In genomic region chr2:219245148-219245898, GRCh38 we compare ENCODE assay signal across 8 cellular contexts. TPM values are rescaled to one million over a fixed set of nuclear protein-coding genes. Genes with fewer than 3 reads are reported as not detected.
DNase-seq lines count a peak whose midpoint lies in the region; ATAC-seq and TF ChIP-seq lines count a peak whose summit lies in the region.

Gene GLB1L (minus strand): TSS chr2:219245444. CDS start chr2:219243573, 1,871 bp downstream.
Gene STK16 (plus strand): TSS chr2:219245479. CDS start chr2:219246000, 521 bp downstream.

- H3K9me3 ChIP-seq in DOHH2 (ENCODE audit: control insufficient read depth, insufficient read depth, low read length): no peaks in the 10 kb centered on the region

- ATAC-seq in GM21717 (IDR thresholded peaks at IDR 0.05; ENCODE audit: unreplicated experiment): peak; percentile 68
- ATAC-seq in stimulated activated naive CD8-positive, alpha-beta T cell treated with anti-CD3 and anti-CD28 coated beads, Interleukin-15, Interleukin-2, amounts not matched to agents 100 U/mL and 50 U/mL, for 24 hours: peak; percentile 60

- peak within 1 kb of the TSS; percentile 98 for H3K27ac Mint-ChIP-seq in nephron progenitor cell

- peaks cover 58% of the 10 kb centered on the region for H3K4me1 Mint-ChIP-seq in nephron progenitor cell

- TF ChIP-seq RAD21 in Ishikawa (IDR thresholded peaks at IDR 0.05; ENCODE audit: low read depth): 0 out of 2 replicates have a peak, but pooled peaks have one; percentile 3

- H3K4me1 ChIP-seq in DOHH2 (ENCODE audit: control insufficient read depth, low read length): peaks cover 54% of the 10 kb centered on the region

- TF ChIP-seq CTCF in DOHH2 (IDR thresholded peaks at IDR 0.05; ENCODE audit: low read depth, low read length, poor library complexity, severe bottlenecking) (no peak), fibroblast of the aortic adventitia (IDR thresholded peaks at IDR 0.05; ENCODE audit: insufficient read depth, low read length) (no peak), nephron progenitor cell (IDR thresholded peaks at IDR 0.05) (no peak)

- H3K79me2 ChIP-seq in DOHH2 (ENCODE audit: control insufficient read depth, low read length): peaks cover 44% of the 10 kb centered on the region

- DNase-seq in RKO (ENCODE audit: low spot score) (peak; percentile 93), fibroblast of the aortic adventitia (ENCODE audit: low read depth) (peak; percentile 93), nephron progenitor cell (peak; percentile 96)
- DNase-seq in activated effector memory CD4-positive, alpha-beta T cell treated with Interleukin-2 at 50 U/mL for 16 hours: peak; percentile 82
- peak; percentile 95 for DNase-seq in stimulated activated naive CD8-positive, alpha-beta T cell treated with anti-CD3 and anti-CD28 coated beads, Interleukin-15, Interleukin-2, amounts not matched to agents 100 U/mL and 50 U/mL, for 24 hours

- peak within 1 kb of the TSS; percentile 47 for H3K27ac ChIP-seq in DOHH2 (ENCODE audit: low read depth, low read length)

- H3K4me2 ChIP-seq in DOHH2 (ENCODE audit: low read length): peak within 1 kb of the TSS; percentile 97

- no peaks in the 10 kb centered on the region for H3K27me3 ChIP-seq in DOHH2 (ENCODE audit: control insufficient read depth, low read length)

- H3F3A ChIP-seq in DOHH2 (ENCODE audit: control insufficient read depth, insufficient read depth): peaks cover 19% of the 10 kb centered on the region

- H4K20me1 ChIP-seq in DOHH2 (ENCODE audit: control insufficient read depth, insufficient read depth, low read depth, low read length): no peaks in the 10 kb centered on the region

- peak within 1 kb of the TSS; percentile 96 for H3K4me3 Mint-ChIP-seq in nephron progenitor cell

- peaks cover 42% of the 10 kb centered on the region for H3K36me3 ChIP-seq in DOHH2 (ENCODE audit: control insufficient read depth, low read length)

- H3K36me3 Mint-ChIP-seq in nephron progenitor cell (ENCODE audit: low read depth): peaks cover 8% of the 10 kb centered on the region

- no peak for TF ChIP-seq EP300 in Ishikawa (IDR thresholded peaks at IDR 0.05; ENCODE audit: borderline replicate concordance)

- H3K9me2 ChIP-seq in DOHH2 (replicated peaks; ENCODE audit: control insufficient read depth, low read length): no peaks in the 10 kb centered on the region

- peak within 1 kb of the TSS; percentile 84 for H3K4me3 ChIP-seq in DOHH2 (ENCODE audit: low read length)
- peak within 1 kb of the TSS; percentile 98 for H3K4me3 ChIP-seq in fibroblast of the aortic adventitia (ENCODE audit: low read depth, low read length)

- peaks cover 8% of the 10 kb centered on the region for H3K27me3 Mint-ChIP-seq in nephron progenitor cell (ENCODE audit: low read depth, poor library complexity)

- H3K9me3 Mint-ChIP-seq in nephron progenitor cell: no peaks in the 10 kb centered on the region

TF ChIP-seq in Ishikawa, 13 proteins besides CTCF, POLR2A, EP300 and RAD21:
- TF ChIP-seq NFIC (IDR thresholded peaks at IDR 0.05): no peak
- no peak for TF ChIP-seq TEAD4 (IDR thresholded peaks at IDR 0.05)
- TF ChIP-seq YY1 (IDR thresholded peaks at IDR 0.05; ENCODE audit: low read depth): 0 out of 2 replicates have a peak, but pooled peaks have one; percentile 17
- TF ChIP-seq CEBPB (IDR thresholded peaks at IDR 0.05): no peak
- TF ChIP-seq EGR1 (IDR thresholded peaks at IDR 0.05): no peak
- no peak for TF ChIP-seq MAX (IDR thresholded peaks at IDR 0.05)
- TF ChIP-seq FOXM1 (IDR thresholded peaks at IDR 0.05; ENCODE audit: borderline replicate concordance, low read depth): no peak
- TF ChIP-seq CREB1 (IDR thresholded peaks at IDR 0.05; ENCODE audit: low read depth): peak; percentile 87
- TF ChIP-seq TCF12 (IDR thresholded peaks at IDR 0.05; ENCODE audit: low read depth): no peak
- no peak for TF ChIP-seq REST (IDR thresholded peaks at IDR 0.05; ENCODE audit: low read depth)
- TF ChIP-seq TAF1 (IDR thresholded peaks at IDR 0.05; ENCODE audit: low read depth): peak; percentile 66
- no peak for TF ChIP-seq ZBTB7A (IDR thresholded peaks at IDR 0.05; ENCODE audit: low read depth)
- no peak for TF ChIP-seq USF1 (IDR thresholded peaks at IDR 0.05)

RNA-seq across cellular contexts. Expression of gene GLB1L, which starts in this region (rescaled TPM):
- 10.5 and 15.9 TPM in 2 replicates for total RNA-seq in fibroblast of the aortic adventitia (ENCODE audit: low replicate concordance)

RNA-seq across cellular contexts. Expression of gene STK16, which starts in this region (rescaled TPM):
- total RNA-seq in fibroblast of the aortic adventitia (ENCODE audit: low replicate concordance): 16.7 and 40.2 TPM in 2 replicates

Comparison
In these comparisons a context has a peak if more than half of its experiments do, and no peak if none do; other contexts are left out.
1. Peak in every context shown above with its lines: DNase-seq, ATAC-seq, H3K4me3 ChIP-seq and H3K27ac ChIP-seq.